ENCODE assay signal across 16 cellular contexts in the genomic region with DNA sequence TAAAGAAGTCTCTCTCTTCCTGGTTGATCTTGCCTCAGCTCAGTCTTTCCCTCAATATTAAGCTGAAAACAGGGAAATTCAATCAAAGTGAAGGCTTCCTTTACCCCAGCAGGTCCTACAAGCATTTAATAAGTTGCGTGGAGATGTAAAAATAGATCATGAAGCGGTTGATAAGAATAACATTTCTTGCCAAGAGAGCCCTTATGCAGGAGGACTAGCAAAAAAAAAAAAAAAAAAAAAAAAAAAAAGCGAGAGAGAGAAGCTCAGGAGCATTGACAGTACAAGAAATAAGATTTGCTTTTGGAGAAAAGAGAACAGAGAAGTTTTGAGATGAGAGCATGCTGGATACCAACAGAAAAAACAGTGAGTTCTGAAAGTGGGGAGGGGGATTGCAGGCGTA.
DNase-seq lines count a peak whose midpoint lies in the region; ATAC-seq, FAIRE-seq and TF ChIP-seq lines count a peak whose summit lies in the region.
"Had no signal": no experiment of that assay in that cellular context is flagged by ENCODE, and none has a peak within 500 bp of the region (broad histone marks: within the 10 kb centered on the region; RNA-seq: fewer than 3 reads in every experiment).

No MANE protein-coding gene starts in this region.

- no peaks in the 10 kb centered on the region for H3K79me2 ChIP-seq in Karpas-422 (ENCODE audit: low read length)

- no peaks in the 10 kb centered on the region for H3K36me3 Mint-ChIP-seq in T-helper 17 cell (ENCODE audit: low read depth)

- H3K4me1 Mint-ChIP-seq in T-helper 17 cell, result peaks cover 21% of the 10 kb centered on the region

- H4K20me1 ChIP-seq in Karpas-422 (ENCODE audit: insufficient read depth, low read depth, low read length), result no peaks in the 10 kb centered on the region

- H3K27me3 ChIP-seq in Karpas-422 (ENCODE audit: low read length) (no peaks in the 10 kb centered on the region), left ventricle myocardium inferior (ENCODE audit: low read depth) (peaks cover 37% of the 10 kb centered on the region), skeletal muscle tissue (ENCODE audit: control insufficient read depth in 3 of 3, insufficient read depth in 3 of 3, low read length in 3 of 3) (peaks cover 0 to 7% (median 7%) of the 10 kb centered on the region in 3 donors), aorta (ENCODE audit: control insufficient read depth in 1 of 2, insufficient read depth in 2 of 2, low read length in 1 of 2) (no peaks in the 10 kb centered on the region)
- H3K27me3 ChIP-seq: SJSA1 had no signal

- peak overlapping the region; percentile 1; the same call in 1 of the 2 replicates for H3K4me3 ChIP-seq in Karpas-422 (ENCODE audit: low read length)
- H3K4me3 ChIP-seq in left ventricle myocardium inferior, result peak overlapping the region; percentile 22
- H3K4me3 ChIP-seq in skeletal muscle tissue (ENCODE audit: low read length in 3 of 3), result no peak overlapping the region
- H3K4me3 ChIP-seq in aorta (ENCODE audit: low read length in 2 of 2), result no peak overlapping the region
- H3K4me3 ChIP-seq: SJSA1 had no signal

- no peak for TF ChIP-seq CTCF in left ventricle myocardium inferior (IDR thresholded peaks at IDR 0.05; ENCODE audit: borderline replicate concordance)

- H3K4me2 ChIP-seq in Karpas-422 (ENCODE audit: low read depth, low read length, poor library complexity, severe bottlenecking), result peak overlapping the region; percentile 50

- no peak overlapping the region for H2AFZ ChIP-seq in Karpas-422 (ENCODE audit: low read length)

- H3K4me1 ChIP-seq in Karpas-422 (ENCODE audit: low read length) (peaks cover 61% of the 10 kb centered on the region), left ventricle myocardium inferior (peaks cover 47% of the 10 kb centered on the region), skeletal muscle tissue (ENCODE audit: control insufficient read depth in 3 of 3, insufficient read depth in 3 of 3, low read length in 3 of 3) (peaks cover 7 to 13% (median 12%) of the 10 kb centered on the region in 3 donors), aorta (ENCODE audit: control insufficient read depth in 1 of 2, insufficient read depth in 2 of 2, low read length in 2 of 2) (no peaks in the 10 kb centered on the region)
- H3K4me1 ChIP-seq: SJSA1 had no signal

- H3K27ac ChIP-seq in Karpas-422 (ENCODE audit: low read length), result peak overlapping the region; percentile 100
- H3K27ac ChIP-seq in left ventricle myocardium inferior (replicated peaks), result peak overlapping the region; percentile 87
- peak overlapping the region; percentile 13 for H3K27ac ChIP-seq in skeletal muscle tissue (ENCODE audit: low read depth, low read length)
- H3K27ac ChIP-seq in aorta (ENCODE audit: low read depth in 1 of 2, low read length in 2 of 2), result no peak overlapping the region
- H3K27ac ChIP-seq: SJSA1 had no signal

- peak overlapping the region; percentile 66 for H3K27ac Mint-ChIP-seq in T-helper 17 cell
- H3K27ac Mint-ChIP-seq: CD4-positive, alpha-beta T cell; H9 had no signal

- ATAC-seq in T-helper 17 cell (no peak), HG02798 (IDR thresholded peaks at IDR 0.05; ENCODE audit: poor library complexity, unreplicated experiment) (no peak), aorta (ENCODE audit: low FRiP score) (no peak), HG02973 (IDR thresholded peaks at IDR 0.05; ENCODE audit: unreplicated experiment) (no peak)

- H3K36me3 ChIP-seq in Karpas-422 (ENCODE audit: insufficient read depth, low read length), result no peaks in the 10 kb centered on the region
- H3K36me3 ChIP-seq in left ventricle myocardium inferior, result no peaks in the 10 kb centered on the region
- no peaks in the 10 kb centered on the region for H3K36me3 ChIP-seq in skeletal muscle tissue (ENCODE audit: control insufficient read depth in 3 of 3, insufficient read depth in 3 of 3, low read length in 3 of 3)
- no peaks in the 10 kb centered on the region for H3K36me3 ChIP-seq in aorta (ENCODE audit: control insufficient read depth in 1 of 2, insufficient read depth in 2 of 2, low read length in 1 of 2)
- H3K36me3 ChIP-seq: SJSA1 had no signal

- intact Hi-C loops in left ventricle myocardium inferior (cut with micrococcal nuclease), result no loop called here
- intact Hi-C loops in aorta (cut with DNase I), result no loop called here

- H3K9ac ChIP-seq in Karpas-422 (ENCODE audit: low read length) (peak overlapping the region; percentile 70), skeletal muscle tissue (ENCODE audit: low read depth in 1 of 3, low read length in 3 of 3) (no peak overlapping the region)

- H3K9me2 ChIP-seq in Karpas-422 (replicated peaks; ENCODE audit: insufficient read depth, low read length), result no peaks in the 10 kb centered on the region

- WGBS in aorta, 2 donors, result 54 to 71% methylated on average over 4 of the region's 4 CpGs

- no peak for FAIRE-seq in RCC 7860 (lab: Jason Lieb, UNC)

- DNase-seq in Karpas-422 (peak; percentile 68), T-helper 17 cell (no peak), left ventricle myocardium inferior (no peak), RCC 7860 (ENCODE audit: low spot score) (no peak), aorta (no peak)
- DNase-seq: ACHN; CD4-positive, alpha-beta T cell; H9; NCI-H1048; NCI-H510A treated with DMSO at 0.1 percent for 48 hours; OCI-M1; SW 1271 had no signal

- H3K9me3 ChIP-seq in Karpas-422 (ENCODE audit: low read length) (no peaks in the 10 kb centered on the region), T-helper 17 cell (ENCODE audit: control insufficient read depth, low read length, poor library complexity, severe bottlenecking) (no peaks in the 10 kb centered on the region), left ventricle myocardium inferior (replicated peaks) (no peaks in the 10 kb centered on the region), skeletal muscle tissue (ENCODE audit: control insufficient read depth in 3 of 3, low read length in 3 of 3) (no peaks in the 10 kb centered on the region), aorta (ENCODE audit: control insufficient read depth, low read length) (no peaks in the 10 kb centered on the region)
- H3K9me3 ChIP-seq: SJSA1 had no signal

- H3K4me3 Mint-ChIP-seq in T-helper 17 cell, result no peak overlapping the region
- H3K4me3 Mint-ChIP-seq: CD4-positive, alpha-beta T cell; H9 had no signal

- no peaks in the 10 kb centered on the region for H3K27me3 Mint-ChIP-seq in T-helper 17 cell
- H3K27me3 Mint-ChIP-seq: CD4-positive, alpha-beta T cell had no signal

Comparison
In these comparisons a context has a peak if more than half of its experiments do, and no peak if none do; other contexts are left out.
1. H3K27ac ChIP-seq: peak in Karpas-422 (single experiment), left ventricle myocardium inferior (single experiment) and skeletal muscle tissue (single experiment); none in aorta (0 of 2).
2. H3K4me3 ChIP-seq: peak in Karpas-422 (single experiment) and left ventricle myocardium inferior (single experiment); none in skeletal muscle tissue (0 of 3) and aorta (0 of 2).